ENCODE assay signal across 29 cellular contexts in genomic region chr6:10341605-10342004, GRCh38.
"Had no signal": no experiment of that assay in that cellular context is flagged by ENCODE, and none has a peak within 500 bp of the region (broad histone marks: within the 10 kb centered on the region; RNA-seq: fewer than 3 reads in every experiment).

No MANE protein-coding gene starts in this region.

- H3K27ac ChIP-seq: left lung, lower lobe of right lung, pancreas, prostate gland, spleen, suprapubic skin, thoracic aorta, tibial artery, upper lobe of right lung had no signal

- DNase-seq: hippocampal formation; immature natural killer cell; kidney; left colon; left lung; lower lobe of right lung; midbrain; mucosa of descending colon; naive B cell; natural killer cell; nephron progenitor cell; nucleus accumbens; pancreas; posterior cingulate gyrus; retina; right cardiac atrium; small intestine; spleen; stimulated activated CD4-positive, alpha-beta T cell treated with anti-CD3 and anti-CD28 coated beads, Interleukin-4, amount 100 ng/mL, for 24 hours; stimulated activated naive CD4-positive, alpha-beta T cell; tibial artery; trophoblast cell; upper lobe of right lung had no signal

- H3K27ac Mint-ChIP-seq: immature natural killer cell; memory B cell; natural killer cell; nephron progenitor cell; stimulated activated effector memory CD8-positive, alpha-beta T cell treated with anti-CD3 and anti-CD28 coated beads, Interleukin-12 subunit alpha, Interleukin-12 subunit beta, amount 100 ng/mL, for 72 hours; stimulated activated naive CD8-positive, alpha-beta T cell treated with anti-CD3 and anti-CD28 coated beads, Interleukin-15, Interleukin-2, amounts not matched to agents 100 ng/mL and 50 ng/mL, for 24 hours had no signal

- H3K9me3 ChIP-seq: left lung, lower lobe of right lung, mucosa of descending colon, pancreas, prostate gland, suprapubic skin, thoracic aorta, tibial artery, upper lobe of right lung had no signal

- H3K4me1 ChIP-seq: left lung, lower lobe of right lung, pancreas, prostate gland, spleen, suprapubic skin, tibial artery, upper lobe of right lung had no signal

- H3K4me3 ChIP-seq: left lung, lower lobe of right lung, mucosa of descending colon, pancreas, prostate gland, spleen, suprapubic skin, thoracic aorta, tibial artery, upper lobe of right lung had no signal

- H3K27me3 ChIP-seq: pancreas, suprapubic skin, tibial artery, upper lobe of right lung had no signal

- H3K36me3 Mint-ChIP-seq: immature natural killer cell; memory B cell; naive B cell; natural killer cell; stimulated activated effector memory CD8-positive, alpha-beta T cell treated with anti-CD3 and anti-CD28 coated beads, Interleukin-12 subunit alpha, Interleukin-12 subunit beta, amount 100 ng/mL, for 72 hours had no signal

- H3K36me3 ChIP-seq: left lung, lower lobe of right lung, pancreas, prostate gland, spleen, suprapubic skin, thoracic aorta, tibial artery, upper lobe of right lung had no signal

- H3K4me1 Mint-ChIP-seq: immature natural killer cell; memory B cell; naive B cell; natural killer cell; nephron progenitor cell; stimulated activated effector memory CD8-positive, alpha-beta T cell treated with anti-CD3 and anti-CD28 coated beads, Interleukin-12 subunit alpha, Interleukin-12 subunit beta, amount 100 ng/mL, for 72 hours had no signal

- H3K4me3 Mint-ChIP-seq: immature natural killer cell; memory B cell; naive B cell; natural killer cell; nephron progenitor cell; stimulated activated effector memory CD8-positive, alpha-beta T cell treated with anti-CD3 and anti-CD28 coated beads, Interleukin-12 subunit alpha, Interleukin-12 subunit beta, amount 100 ng/mL, for 72 hours; stimulated activated naive CD8-positive, alpha-beta T cell treated with anti-CD3 and anti-CD28 coated beads, Interleukin-15, Interleukin-2, amounts not matched to agents 100 ng/mL and 50 ng/mL, for 24 hours had no signal

- H3K9me3 Mint-ChIP-seq: memory B cell; stimulated activated effector memory CD8-positive, alpha-beta T cell treated with anti-CD3 and anti-CD28 coated beads, Interleukin-12 subunit alpha, Interleukin-12 subunit beta, amount 100 ng/mL, for 72 hours; stimulated activated naive CD8-positive, alpha-beta T cell treated with anti-CD3 and anti-CD28 coated beads, Interleukin-15, Interleukin-2, amounts not matched to agents 100 ng/mL and 50 ng/mL, for 24 hours had no signal
